24 cellular contexts compared by ENCODE assay signal in the genomic region with DNA sequence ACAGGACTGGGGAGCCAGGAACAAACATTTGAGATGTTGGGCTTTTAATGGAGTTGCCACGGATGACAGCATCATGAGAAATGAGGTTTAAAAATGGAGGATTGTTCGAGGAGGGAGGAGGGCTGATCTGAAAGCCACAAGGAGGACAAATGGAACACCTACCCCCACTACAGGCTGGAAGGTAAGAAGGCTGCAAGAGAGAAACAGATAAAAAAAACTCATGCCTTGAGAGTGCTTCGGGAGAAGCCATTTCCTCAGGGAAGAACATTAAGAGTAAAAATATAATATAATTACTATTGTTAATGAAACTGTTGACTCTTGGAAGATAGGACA.
"Had no signal": no experiment of that assay in that cellular context is flagged by ENCODE, and none has a peak within 500 bp of the region (broad histone marks: within the 10 kb centered on the region; RNA-seq: fewer than 3 reads in every experiment).

No MANE protein-coding gene starts in this region.

- H3K4me1 Mint-ChIP-seq: activated CD4-positive, alpha-beta memory T cell treated with anti-CD3 and anti-CD28 coated beads, Interleukin-2, amount 10 ng/mL, durations not matched to agents 7 days and 5 days; activated CD8-positive, alpha-beta memory T cell treated with anti-CD3 and anti-CD28 coated beads, Interleukin-2, amount 10 ng/mL, durations not matched to agents 7 days and 5 days; activated naive CD8-positive, alpha-beta T cell treated with anti-CD3 and anti-CD28 coated beads, Interleukin-2, amount 10 ng/mL, durations not matched to agents 7 days and 5 days; central memory CD8-positive, alpha-beta T cell; naive B cell; neural crest cell; T-cell; WTC11 had no signal

- H3K27me3 Mint-ChIP-seq: activated CD4-positive, alpha-beta memory T cell treated with anti-CD3 and anti-CD28 coated beads, Interleukin-2, amount 10 ng/mL, durations not matched to agents 7 days and 5 days; activated CD8-positive, alpha-beta memory T cell treated with anti-CD3 and anti-CD28 coated beads, Interleukin-2, amount 10 ng/mL, durations not matched to agents 7 days and 5 days; central memory CD8-positive, alpha-beta T cell had no signal

- H3K27ac Mint-ChIP-seq: activated CD4-positive, alpha-beta memory T cell treated with anti-CD3 and anti-CD28 coated beads, Interleukin-2, amount 10 ng/mL, durations not matched to agents 7 days and 5 days; activated CD8-positive, alpha-beta memory T cell treated with anti-CD3 and anti-CD28 coated beads, Interleukin-2, amount 10 ng/mL, durations not matched to agents 7 days and 5 days; activated naive CD8-positive, alpha-beta T cell treated with anti-CD3 and anti-CD28 coated beads, Interleukin-2, amount 10 ng/mL, durations not matched to agents 7 days and 5 days; activated T-helper 17 cell treated with anti-CD3 and anti-CD28 coated beads, Interleukin-2, amount 50 U/mL, for 72 hours; T-cell; WTC11 had no signal

- DNase-seq: activated CD4-positive, alpha-beta memory T cell treated with anti-CD3 and anti-CD28 coated beads, Interleukin-2, amount 10 ng/mL, durations not matched to agents 7 days and 5 days; activated CD4-positive, alpha-beta T cell treated with anti-CD3 and anti-CD28 coated beads for 4 hours; activated CD8-positive, alpha-beta memory T cell treated with anti-CD3 and anti-CD28 coated beads, Interleukin-2, amount 10 ng/mL, durations not matched to agents 7 days and 5 days; activated naive CD4-positive, alpha-beta T cell treated with Interleukin-2 at 50 U/mL for 16 hours; activated naive CD8-positive, alpha-beta T cell treated with anti-CD3 and anti-CD28 coated beads, Interleukin-2, amount 10 ng/mL, durations not matched to agents 7 days and 5 days; activated T-cell treated with anti-CD3 and anti-CD28 coated beads, Interleukin-2, amount 50 U/mL, for 1 hour; amygdala; effector CD4-positive, alpha-beta T cell; left lung; mucosa of descending colon; naive B cell; pancreas; sigmoid colon; SK-N-SH; spleen; stimulated activated naive CD4-positive, alpha-beta T cell; T-cell; upper lobe of right lung had no signal

- H3K9me3 Mint-ChIP-seq: activated CD4-positive, alpha-beta memory T cell treated with anti-CD3 and anti-CD28 coated beads, Interleukin-2, amount 10 ng/mL, durations not matched to agents 7 days and 5 days; activated naive CD8-positive, alpha-beta T cell treated with anti-CD3 and anti-CD28 coated beads, Interleukin-2, amount 10 ng/mL, durations not matched to agents 7 days and 5 days; activated T-helper 17 cell treated with anti-CD3 and anti-CD28 coated beads, Interleukin-2, amount 50 U/mL, for 72 hours; central memory CD8-positive, alpha-beta T cell; neural crest cell; T-cell; WTC11 had no signal

- H3K36me3 ChIP-seq: esophagus muscularis mucosa, gastroesophageal sphincter, left lung, pancreas, sigmoid colon, spleen, upper lobe of right lung had no signal

- H3K4me1 ChIP-seq: left lung, pancreas, spleen, upper lobe of right lung had no signal

- H3K4me3 ChIP-seq: esophagus muscularis mucosa, gastroesophageal sphincter, left lung, mucosa of descending colon, pancreas, sigmoid colon, spleen, upper lobe of right lung had no signal

- H3K36me3 Mint-ChIP-seq: activated CD8-positive, alpha-beta memory T cell treated with anti-CD3 and anti-CD28 coated beads, Interleukin-2, amount 10 ng/mL, durations not matched to agents 7 days and 5 days; activated naive CD8-positive, alpha-beta T cell treated with anti-CD3 and anti-CD28 coated beads, Interleukin-2, amount 10 ng/mL, durations not matched to agents 7 days and 5 days; naive B cell; T-cell; WTC11 had no signal

- H3K9me3 ChIP-seq: esophagus muscularis mucosa, gastroesophageal sphincter, left lung, mucosa of descending colon, pancreas, sigmoid colon, SK-N-SH, spleen, upper lobe of right lung had no signal

- H3K27ac ChIP-seq: esophagus muscularis mucosa, left lung, pancreas, sigmoid colon, spleen, upper lobe of right lung had no signal

- ATAC-seq: activated CD8-positive, alpha-beta memory T cell treated with anti-CD3 and anti-CD28 coated beads, Interleukin-2, amount 10 ng/mL, durations not matched to agents 7 days and 5 days; activated T-helper 17 cell treated with anti-CD3 and anti-CD28 coated beads, Interleukin-2, amount 50 U/mL, for 72 hours; gastroesophageal sphincter; left lung; mucosa of descending colon; pancreas; T-cell; upper lobe of right lung; WTC11 had no signal

- H3K4me3 Mint-ChIP-seq: activated CD4-positive, alpha-beta memory T cell treated with anti-CD3 and anti-CD28 coated beads, Interleukin-2, amount 10 ng/mL, durations not matched to agents 7 days and 5 days; activated CD8-positive, alpha-beta memory T cell treated with anti-CD3 and anti-CD28 coated beads, Interleukin-2, amount 10 ng/mL, durations not matched to agents 7 days and 5 days; activated naive CD8-positive, alpha-beta T cell treated with anti-CD3 and anti-CD28 coated beads, Interleukin-2, amount 10 ng/mL, durations not matched to agents 7 days and 5 days; activated T-helper 17 cell treated with anti-CD3 and anti-CD28 coated beads, Interleukin-2, amount 50 U/mL, for 72 hours; central memory CD8-positive, alpha-beta T cell; naive B cell; neural crest cell; T-cell; WTC11 had no signal

- H3K27me3 ChIP-seq: esophagus muscularis mucosa, gastroesophageal sphincter, left lung, pancreas, sigmoid colon, spleen, upper lobe of right lung had no signal
